ENCODE assay signal across 19 cellular contexts in the genomic region with DNA sequence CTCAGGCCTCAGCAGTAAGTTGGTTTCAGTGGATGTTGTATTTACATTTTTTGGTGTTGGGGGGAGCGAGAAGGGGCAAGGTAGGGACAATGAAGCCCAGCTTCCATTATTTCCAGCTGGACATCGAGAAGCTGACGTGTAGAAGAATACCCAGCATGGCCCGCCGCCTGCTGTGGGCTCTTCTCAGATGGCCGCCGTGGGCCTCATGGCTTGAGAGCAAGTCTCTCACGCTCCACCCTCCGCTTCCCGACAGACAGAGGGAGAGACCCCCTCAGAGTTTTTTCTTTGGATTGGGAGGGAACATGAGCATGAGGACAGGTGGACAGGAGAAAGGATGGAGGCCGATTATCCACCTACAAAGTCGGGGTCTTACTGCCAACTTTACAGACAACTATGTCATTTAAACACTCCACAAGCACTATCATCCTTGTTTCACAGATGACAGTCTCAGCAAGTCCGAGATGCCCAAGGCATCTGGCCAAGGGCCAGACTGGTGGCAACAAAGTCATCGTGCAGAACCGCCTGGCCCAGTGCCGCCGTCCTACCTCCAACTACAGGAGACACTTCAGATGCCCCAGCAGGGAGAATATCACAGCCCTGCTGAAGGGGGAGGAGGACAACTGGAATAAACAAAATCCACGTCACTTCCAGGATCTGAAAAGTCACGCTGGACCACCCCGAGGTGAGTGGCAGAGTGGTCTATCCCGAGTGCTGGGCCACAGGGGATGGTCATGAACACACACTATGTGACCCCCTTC.
DNase-seq lines count a peak whose midpoint lies in the region; ATAC-seq, FAIRE-seq and TF ChIP-seq lines count a peak whose summit lies in the region.
"Had no signal": no experiment of that assay in that cellular context is flagged by ENCODE, and none has a peak within 500 bp of the region (broad histone marks: within the 10 kb centered on the region; RNA-seq: fewer than 3 reads in every experiment).

No MANE protein-coding gene starts in this region.

- peak overlapping the region; percentile 96 for H3K27ac ChIP-seq in muscle layer of colon (ENCODE audit: low read depth, low read length)
- H3K27ac ChIP-seq in sigmoid colon: peak overlapping the region; percentile 82 to 96 (median 90)
- no peak overlapping the region for H3K27ac ChIP-seq in mesendoderm (ENCODE audit: low read depth, low read length)
- H3K27ac ChIP-seq: SJSA1 had no signal

- DNase-seq in G401 (ENCODE audit: low spot score) (peak; percentile 61), bronchial epithelial cell (ENCODE audit: low read depth) (no peak), sigmoid colon (peak; percentile 70), mesendoderm (no peak), glomerular visceral epithelial cell (ENCODE audit: extremely low spot score) (no peak), NCI-H524 (lab: John Stamatoyannopoulos, UW) (no peak)
- DNase-seq: C1 segment of cervical spinal cord; CD8-positive, alpha-beta memory T cell; KG1; MV-4-11; NCI-H187; NCI-H2107; NCI-H510A; NCI-H82; PC-3 had no signal

- H2AK5ac ChIP-seq in mesendoderm (ENCODE audit: low read length): no peak overlapping the region

- H3K79me2 ChIP-seq in mesendoderm (ENCODE audit: control insufficient read depth, insufficient read depth, low read length): no peaks in the 10 kb centered on the region

- H3K9me3 ChIP-seq in muscle layer of colon (ENCODE audit: low read length) (no peaks in the 10 kb centered on the region), sigmoid colon (no peaks in the 10 kb centered on the region)
- H3K9me3 ChIP-seq: SJSA1 had no signal

- peak overlapping the region; percentile 52 for H3K9ac ChIP-seq in muscle layer of colon (ENCODE audit: low read length)
- H3K9ac ChIP-seq in mesendoderm (ENCODE audit: low read length): no peak overlapping the region

- intact Hi-C loops in sigmoid colon (cut with DNase I): loop anchor here (5.0 kb wide), 3 partner anchors 36 to 189 kb away; no protein-coding TSS in a partner anchor

- no peak overlapping the region for H3K4ac ChIP-seq in mesendoderm (ENCODE audit: low read depth, low read length)

- H2BK15ac ChIP-seq in mesendoderm (replicated peaks; ENCODE audit: low read depth): no peak overlapping the region

- no peak overlapping the region for H2BK5ac ChIP-seq in mesendoderm (ENCODE audit: low read length)

- H3K79me1 ChIP-seq in mesendoderm (ENCODE audit: low read length): no peaks in the 10 kb centered on the region

- TF ChIP-seq CTCF in bronchial epithelial cell (IDR thresholded peaks at IDR 0.05; ENCODE audit: insufficient read depth, low read length, severe bottlenecking) (no peak), sigmoid colon (IDR thresholded peaks at IDR 0.05) (no peak)

- no peak overlapping the region for H3K56ac ChIP-seq in mesendoderm (ENCODE audit: low read length)

- H3K18ac ChIP-seq in mesendoderm (ENCODE audit: low read length): no peak overlapping the region

- peaks cover 72% of the 10 kb centered on the region for H3K4me1 ChIP-seq in muscle layer of colon (ENCODE audit: insufficient read depth, low read length)
- H3K4me1 ChIP-seq in sigmoid colon: peaks cover 0 to 93% (median 82%) of the 10 kb centered on the region in 4 donors
- H3K4me1 ChIP-seq in mesendoderm (ENCODE audit: control insufficient read depth, low read depth, low read length): peaks cover 1% of the 10 kb centered on the region

- no peak for ATAC-seq in GM18519 (IDR thresholded peaks at IDR 0.05; ENCODE audit: low FRiP score, unreplicated experiment)
- ATAC-seq: PC-3 had no signal

- WGBS in sigmoid colon, 2 donors: 93% methylated on average over 21 of the region's 21 CpGs
- WGBS in mesendoderm (ENCODE audit: extremely low coverage, insufficient coverage, low lambda C conversion rate): no CpG with 5 or more reads among the region's 21 CpGs

- TF ChIP-seq POLR2A in sigmoid colon (IDR thresholded peaks at IDR 0.05): no peak

- no peak overlapping the region for H4K8ac ChIP-seq in mesendoderm (ENCODE audit: low read depth, low read length)

- in situ Hi-C loops in G401 (cut with HindIII; ENCODE audit: low sequenced_read_pairs): no loop called here

- FAIRE-seq in bronchial epithelial cell (lab: Jason Lieb, UNC): peak; percentile 68
- FAIRE-seq: H54 had no signal

- TF ChIP-seq EP300 in sigmoid colon (IDR thresholded peaks at IDR 0.05): no peak

- H3K36me3 ChIP-seq in bronchial epithelial cell (ENCODE audit: control insufficient read depth, insufficient read depth, low read length) (no peaks in the 10 kb centered on the region), muscle layer of colon (ENCODE audit: insufficient read depth, low read length) (no peaks in the 10 kb centered on the region), sigmoid colon (no peaks in the 10 kb centered on the region), mesendoderm (ENCODE audit: control insufficient read depth, insufficient read depth, low read length) (no peaks in the 10 kb centered on the region)

- H3K23ac ChIP-seq in mesendoderm (ENCODE audit: low read length): no peak overlapping the region

- no peak overlapping the region for H2BK120ac ChIP-seq in mesendoderm (ENCODE audit: low read depth, low read length)

- H3K27me3 ChIP-seq in bronchial epithelial cell (ENCODE audit: control insufficient read depth, insufficient read depth, low read length) (no peaks in the 10 kb centered on the region), muscle layer of colon (ENCODE audit: control insufficient read depth in 1 of 2, insufficient read depth in 2 of 2, low read length in 2 of 2) (no peaks in the 10 kb centered on the region), sigmoid colon (no peaks in the 10 kb centered on the region), mesendoderm (ENCODE audit: insufficient read depth, low read length, poor library complexity) (no peaks in the 10 kb centered on the region)
- H3K27me3 ChIP-seq: SJSA1 had no signal

- H3K4me2 ChIP-seq in mesendoderm (ENCODE audit: low read length): no peak overlapping the region

- H4K5ac ChIP-seq in mesendoderm (ENCODE audit: low read length): no peak overlapping the region

- H3K4me3 ChIP-seq in bronchial epithelial cell (ENCODE audit: low read depth, low read length) (no peak overlapping the region), muscle layer of colon (ENCODE audit: low read depth in 1 of 2, low read length in 2 of 2) (no peak overlapping the region), sigmoid colon (no peak overlapping the region), mesendoderm (ENCODE audit: low read length) (no peak overlapping the region)
- H3K4me3 ChIP-seq: SJSA1 had no signal

Comparison
In these comparisons a context has a peak if more than half of its experiments do, and no peak if none do; other contexts are left out.
1. DNase-seq: peak in G401 (single experiment) and sigmoid colon (single experiment); none in bronchial epithelial cell (single experiment), mesendoderm (single experiment), glomerular visceral epithelial cell (single experiment) and NCI-H524 (0 of 2).